ENCODE assay signal across 2 cellular contexts in the genomic region with DNA sequence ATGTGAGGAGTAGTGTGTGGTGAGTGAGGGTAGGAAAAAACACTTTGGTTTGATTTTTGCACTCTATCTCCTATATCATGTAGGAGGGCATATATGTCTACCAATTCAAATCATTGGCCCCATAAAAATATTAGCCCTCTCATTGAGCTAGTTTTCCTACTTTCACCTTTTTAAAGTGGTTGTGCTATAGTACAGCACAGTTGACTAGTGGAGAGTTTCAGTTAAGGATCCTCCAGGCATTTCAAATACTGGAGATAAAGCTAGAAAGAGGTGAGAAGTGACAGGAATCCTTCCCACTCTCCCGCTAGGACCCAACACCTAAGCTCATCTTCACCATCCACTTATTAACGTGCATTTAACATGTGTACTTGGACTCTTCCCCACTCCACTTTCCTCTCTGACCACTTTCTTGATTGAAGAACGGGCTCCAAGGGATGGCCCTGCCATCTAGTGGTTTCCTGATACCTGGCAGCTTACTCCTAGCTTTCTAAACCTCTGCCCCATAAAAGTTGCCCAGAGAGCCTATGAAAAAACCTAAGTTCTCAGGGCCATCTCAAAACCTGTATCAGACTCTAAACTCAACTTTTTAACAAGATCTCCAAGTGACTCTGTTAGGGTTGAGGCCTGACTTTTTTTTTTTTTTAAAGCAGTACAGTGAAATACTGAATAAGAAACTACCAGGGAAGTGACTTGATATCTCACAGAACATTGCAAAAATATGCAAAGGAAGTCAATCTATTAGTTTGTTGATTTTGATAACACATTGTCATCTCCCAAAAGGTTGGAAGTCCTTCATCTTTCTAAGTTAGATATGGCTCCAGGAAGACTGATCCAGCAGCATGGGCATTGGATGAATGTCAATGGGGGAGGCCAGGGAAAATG.
TF ChIP-seq lines count a peak whose summit lies in the region.

No MANE protein-coding gene starts in this region.

TF ChIP-seq in Ishikawa, 13 proteins besides CTCF, POLR2A, EP300 and RAD21 (continued from another document):
- TF ChIP-seq, protein P1, sequence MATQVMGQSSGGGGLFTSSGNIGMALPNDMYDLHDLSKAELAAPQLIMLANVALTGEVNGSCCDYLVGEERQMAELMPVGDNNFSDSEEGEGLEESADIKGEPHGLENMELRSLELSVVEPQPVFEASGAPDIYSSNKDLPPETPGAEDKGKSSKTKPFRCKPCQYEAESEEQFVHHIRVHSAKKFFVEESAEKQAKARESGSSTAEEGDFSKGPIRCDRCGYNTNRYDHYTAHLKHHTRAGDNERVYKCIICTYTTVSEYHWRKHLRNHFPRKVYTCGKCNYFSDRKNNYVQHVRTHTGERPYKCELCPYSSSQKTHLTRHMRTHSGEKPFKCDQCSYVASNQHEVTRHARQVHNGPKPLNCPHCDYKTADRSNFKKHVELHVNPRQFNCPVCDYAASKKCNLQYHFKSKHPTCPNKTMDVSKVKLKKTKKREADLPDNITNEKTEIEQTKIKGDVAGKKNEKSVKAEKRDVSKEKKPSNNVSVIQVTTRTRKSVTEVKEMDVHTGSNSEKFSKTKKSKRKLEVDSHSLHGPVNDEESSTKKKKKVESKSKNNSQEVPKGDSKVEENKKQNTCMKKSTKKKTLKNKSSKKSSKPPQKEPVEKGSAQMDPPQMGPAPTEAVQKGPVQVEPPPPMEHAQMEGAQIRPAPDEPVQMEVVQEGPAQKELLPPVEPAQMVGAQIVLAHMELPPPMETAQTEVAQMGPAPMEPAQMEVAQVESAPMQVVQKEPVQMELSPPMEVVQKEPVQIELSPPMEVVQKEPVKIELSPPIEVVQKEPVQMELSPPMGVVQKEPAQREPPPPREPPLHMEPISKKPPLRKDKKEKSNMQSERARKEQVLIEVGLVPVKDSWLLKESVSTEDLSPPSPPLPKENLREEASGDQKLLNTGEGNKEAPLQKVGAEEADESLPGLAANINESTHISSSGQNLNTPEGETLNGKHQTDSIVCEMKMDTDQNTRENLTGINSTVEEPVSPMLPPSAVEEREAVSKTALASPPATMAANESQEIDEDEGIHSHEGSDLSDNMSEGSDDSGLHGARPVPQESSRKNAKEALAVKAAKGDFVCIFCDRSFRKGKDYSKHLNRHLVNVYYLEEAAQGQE (IDR thresholded peaks at IDR 0.05; ENCODE audit: low read depth) = no peak
- TF ChIP-seq, protein P2, sequence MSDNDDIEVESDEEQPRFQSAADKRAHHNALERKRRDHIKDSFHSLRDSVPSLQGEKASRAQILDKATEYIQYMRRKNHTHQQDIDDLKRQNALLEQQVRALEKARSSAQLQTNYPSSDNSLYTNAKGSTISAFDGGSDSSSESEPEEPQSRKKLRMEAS (IDR thresholded peaks at IDR 0.05) = no peak
- no peak for TF ChIP-seq YY1 (IDR thresholded peaks at IDR 0.05; ENCODE audit: low read depth)
- TF ChIP-seq, protein P3, sequence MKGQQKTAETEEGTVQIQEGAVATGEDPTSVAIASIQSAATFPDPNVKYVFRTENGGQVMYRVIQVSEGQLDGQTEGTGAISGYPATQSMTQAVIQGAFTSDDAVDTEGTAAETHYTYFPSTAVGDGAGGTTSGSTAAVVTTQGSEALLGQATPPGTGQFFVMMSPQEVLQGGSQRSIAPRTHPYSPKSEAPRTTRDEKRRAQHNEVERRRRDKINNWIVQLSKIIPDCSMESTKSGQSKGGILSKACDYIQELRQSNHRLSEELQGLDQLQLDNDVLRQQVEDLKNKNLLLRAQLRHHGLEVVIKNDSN (IDR thresholded peaks at IDR 0.05) = no peak

TF ChIP-seq in HepG2, 621 proteins besides CTCF, POLR2A, EP300 and RAD21 (continued from another document):
- TF ChIP-seq, protein P4, sequence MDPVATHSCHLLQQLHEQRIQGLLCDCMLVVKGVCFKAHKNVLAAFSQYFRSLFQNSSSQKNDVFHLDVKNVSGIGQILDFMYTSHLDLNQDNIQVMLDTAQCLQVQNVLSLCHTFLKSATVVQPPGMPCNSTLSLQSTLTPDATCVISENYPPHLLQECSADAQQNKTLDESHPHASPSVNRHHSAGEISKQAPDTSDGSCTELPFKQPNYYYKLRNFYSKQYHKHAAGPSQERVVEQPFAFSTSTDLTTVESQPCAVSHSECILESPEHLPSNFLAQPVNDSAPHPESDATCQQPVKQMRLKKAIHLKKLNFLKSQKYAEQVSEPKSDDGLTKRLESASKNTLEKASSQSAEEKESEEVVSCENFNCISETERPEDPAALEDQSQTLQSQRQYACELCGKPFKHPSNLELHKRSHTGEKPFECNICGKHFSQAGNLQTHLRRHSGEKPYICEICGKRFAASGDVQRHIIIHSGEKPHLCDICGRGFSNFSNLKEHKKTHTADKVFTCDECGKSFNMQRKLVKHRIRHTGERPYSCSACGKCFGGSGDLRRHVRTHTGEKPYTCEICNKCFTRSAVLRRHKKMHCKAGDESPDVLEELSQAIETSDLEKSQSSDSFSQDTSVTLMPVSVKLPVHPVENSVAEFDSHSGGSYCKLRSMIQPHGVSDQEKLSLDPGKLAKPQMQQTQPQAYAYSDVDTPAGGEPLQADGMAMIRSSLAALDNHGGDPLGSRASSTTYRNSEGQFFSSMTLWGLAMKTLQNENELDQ (CRISPR knock-in tag; IDR thresholded peaks at IDR 0.05; ENCODE audit: borderline replicate concordance) = no peak
- TF ChIP-seq, protein P5, sequence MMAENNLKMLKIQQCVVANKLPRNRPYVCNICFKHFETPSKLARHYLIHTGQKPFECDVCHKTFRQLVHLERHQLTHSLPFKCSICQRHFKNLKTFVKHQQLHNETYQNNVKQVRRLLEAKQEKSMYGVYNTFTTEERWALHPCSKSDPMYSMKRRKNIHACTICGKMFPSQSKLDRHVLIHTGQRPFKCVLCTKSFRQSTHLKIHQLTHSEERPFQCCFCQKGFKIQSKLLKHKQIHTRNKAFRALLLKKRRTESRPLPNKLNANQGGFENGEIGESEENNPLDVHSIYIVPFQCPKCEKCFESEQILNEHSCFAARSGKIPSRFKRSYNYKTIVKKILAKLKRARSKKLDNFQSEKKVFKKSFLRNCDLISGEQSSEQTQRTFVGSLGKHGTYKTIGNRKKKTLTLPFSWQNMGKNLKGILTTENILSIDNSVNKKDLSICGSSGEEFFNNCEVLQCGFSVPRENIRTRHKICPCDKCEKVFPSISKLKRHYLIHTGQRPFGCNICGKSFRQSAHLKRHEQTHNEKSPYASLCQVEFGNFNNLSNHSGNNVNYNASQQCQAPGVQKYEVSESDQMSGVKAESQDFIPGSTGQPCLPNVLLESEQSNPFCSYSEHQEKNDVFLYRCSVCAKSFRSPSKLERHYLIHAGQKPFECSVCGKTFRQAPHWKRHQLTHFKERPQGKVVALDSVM (CRISPR knock-in tag; IDR thresholded peaks at IDR 0.05) = no peak
- TF ChIP-seq RFX1 (IDR thresholded peaks at IDR 0.05) = no peak
- no peak for TF ChIP-seq POLR2AphosphoS5 (IDR thresholded peaks at IDR 0.05; ENCODE audit: low read depth, low read length)
- 0 out of 2 replicates have a peak, but pooled peaks have one; percentile 40 for TF ChIP-seq MIXL1 (CRISPR knock-in tag; IDR thresholded peaks at IDR 0.05)
- TF ChIP-seq, protein P6, sequence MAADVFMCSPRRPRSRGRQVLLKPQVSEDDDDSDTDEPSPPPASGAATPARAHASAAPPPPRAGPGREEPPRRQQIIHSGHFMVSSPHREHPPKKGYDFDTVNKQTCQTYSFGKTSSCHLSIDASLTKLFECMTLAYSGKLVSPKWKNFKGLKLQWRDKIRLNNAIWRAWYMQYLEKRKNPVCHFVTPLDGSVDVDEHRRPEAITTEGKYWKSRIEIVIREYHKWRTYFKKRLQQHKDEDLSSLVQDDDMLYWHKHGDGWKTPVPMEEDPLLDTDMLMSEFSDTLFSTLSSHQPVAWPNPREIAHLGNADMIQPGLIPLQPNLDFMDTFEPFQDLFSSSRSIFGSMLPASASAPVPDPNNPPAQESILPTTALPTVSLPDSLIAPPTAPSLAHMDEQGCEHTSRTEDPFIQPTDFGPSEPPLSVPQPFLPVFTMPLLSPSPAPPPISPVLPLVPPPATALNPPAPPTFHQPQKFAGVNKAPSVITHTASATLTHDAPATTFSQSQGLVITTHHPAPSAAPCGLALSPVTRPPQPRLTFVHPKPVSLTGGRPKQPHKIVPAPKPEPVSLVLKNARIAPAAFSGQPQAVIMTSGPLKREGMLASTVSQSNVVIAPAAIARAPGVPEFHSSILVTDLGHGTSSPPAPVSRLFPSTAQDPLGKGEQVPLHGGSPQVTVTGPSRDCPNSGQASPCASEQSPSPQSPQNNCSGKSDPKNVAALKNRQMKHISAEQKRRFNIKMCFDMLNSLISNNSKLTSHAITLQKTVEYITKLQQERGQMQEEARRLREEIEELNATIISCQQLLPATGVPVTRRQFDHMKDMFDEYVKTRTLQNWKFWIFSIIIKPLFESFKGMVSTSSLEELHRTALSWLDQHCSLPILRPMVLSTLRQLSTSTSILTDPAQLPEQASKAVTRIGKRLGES (CRISPR knock-in tag; IDR thresholded peaks at IDR 0.05; ENCODE audit: borderline replicate concordance) = no peak
- no peak for TF ChIP-seq ARNTL (CRISPR knock-in tag; IDR thresholded peaks at IDR 0.05)
- no peak for TF ChIP-seq ZNF331 (CRISPR knock-in tag; IDR thresholded peaks at IDR 0.05)
- no peak for TF ChIP-seq ZNF761 (CRISPR knock-in tag; conservative IDR thresholded peaks at IDR 0.05)
- TF ChIP-seq STAG1 (CRISPR knock-in tag; IDR thresholded peaks at IDR 0.05) = peak; percentile 84
- TF ChIP-seq ZSCAN21 (CRISPR knock-in tag; IDR thresholded peaks at IDR 0.05; ENCODE audit: borderline replicate concordance) = no peak
- peak; percentile 91 for TF ChIP-seq SMC3 (IDR thresholded peaks at IDR 0.05; ENCODE audit: low read length)
- TF ChIP-seq REL (CRISPR knock-in tag; conservative IDR thresholded peaks at IDR 0.05) = no peak
- TF ChIP-seq ZNF232 (CRISPR knock-in tag; IDR thresholded peaks at IDR 0.05; ENCODE audit: borderline replicate concordance) = no peak
